ENCODE assay signal across 1 cellular context in the genomic region with DNA sequence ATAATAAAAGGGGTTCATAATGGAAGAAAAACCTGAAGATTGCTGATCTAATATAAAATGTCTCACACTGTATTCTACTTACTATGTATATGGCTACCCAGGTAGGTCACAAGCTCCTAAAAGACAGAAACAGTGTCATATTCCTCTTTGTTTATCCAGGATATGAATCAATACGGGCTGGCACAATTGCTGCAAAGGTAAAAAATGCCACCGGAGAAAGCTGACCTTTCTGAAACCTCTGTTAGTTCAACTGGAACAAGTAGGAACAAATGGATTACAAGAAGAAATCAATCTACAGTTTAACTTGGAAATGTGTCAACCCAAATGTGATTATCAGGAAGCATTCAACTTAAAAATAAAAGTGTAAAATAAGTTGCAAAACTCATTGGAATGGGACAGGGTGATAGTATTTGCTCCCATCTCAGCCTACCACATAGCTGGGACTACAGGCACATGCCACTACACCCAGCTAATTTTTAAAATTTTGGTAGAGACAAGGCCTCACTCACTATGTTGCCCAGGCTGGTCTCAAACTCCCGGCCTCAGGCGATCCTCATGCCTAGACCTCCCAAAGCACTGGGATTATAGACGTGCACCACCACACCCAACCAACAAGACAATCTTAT.
TF ChIP-seq lines count a peak whose summit lies in the region.

No MANE protein-coding gene starts in this region.

TF ChIP-seq in endothelial cell of umbilical vein, 7 proteins besides CTCF, POLR2A, EP300 and RAD21:
- TF ChIP-seq, protein P1, sequence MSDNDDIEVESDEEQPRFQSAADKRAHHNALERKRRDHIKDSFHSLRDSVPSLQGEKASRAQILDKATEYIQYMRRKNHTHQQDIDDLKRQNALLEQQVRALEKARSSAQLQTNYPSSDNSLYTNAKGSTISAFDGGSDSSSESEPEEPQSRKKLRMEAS (IDR thresholded peaks at IDR 0.05; ENCODE audit: insufficient read depth, insufficient read length) = no peak
- TF ChIP-seq FOS (IDR thresholded peaks at IDR 0.05; ENCODE audit: borderline replicate concordance, insufficient read depth, low read length) = peak; percentile 5
TF ChIP-seq in endothelial cell of umbilical vein: peak in this region for 1.
